Comparison of ENCODE assay signal across 8 cellular contexts in genomic region chr10:74977913-74978847, GRCh38.
A peak's percentile ranks its signal among the peaks of the same experiment; 100 is the strongest.
DNase-seq lines count a peak whose midpoint lies in the region; ATAC-seq, FAIRE-seq and TF ChIP-seq lines count a peak whose summit lies in the region.

No MANE protein-coding gene starts in this region.

- ATAC-seq in GM21360 (IDR thresholded peaks at IDR 0.05; ENCODE audit: unreplicated experiment) (peak; percentile 69), HG03442 (IDR thresholded peaks at IDR 0.05; ENCODE audit: unreplicated experiment) (peak; percentile 84), body of pancreas (no peak), Right ventricle myocardium superior (ENCODE audit: poor library complexity) (no peak)

- H4K20me1 ChIP-seq in astrocyte (ENCODE audit: insufficient read depth, low read length), result no peaks in the 10 kb centered on the region

- no peak for TF ChIP-seq CTCF in GM13976 (IDR thresholded peaks at IDR 0.05; ENCODE audit: borderline replicate concordance, control extremely low read depth, extremely low read depth, insufficient read depth, missing control alignments)
- no peak for TF ChIP-seq CTCF in astrocyte (IDR thresholded peaks at IDR 0.05; ENCODE audit: insufficient read depth, low read depth, low read length)
- TF ChIP-seq CTCF in body of pancreas (IDR thresholded peaks at IDR 0.05), result no peak

- no peak for FAIRE-seq in astrocyte (lab: Jason Lieb, UNC)

- in situ Hi-C loops in GM13976 (cut with MboI; ENCODE audit: low sequenced_read_pairs, unreplicated experiment), result no loop called here

- no peak overlapping the region for H3K4me3 ChIP-seq in astrocyte (ENCODE audit: insufficient read depth, low read depth, low read length)
- H3K4me3 ChIP-seq in body of pancreas, result no peak overlapping the region

- H3K27me3 Mint-ChIP-seq in astrocyte (ENCODE audit: low read depth, unreplicated experiment), result no peaks in the 10 kb centered on the region

- H3K4me1 ChIP-seq in astrocyte (ENCODE audit: insufficient read depth, low read length) (no peaks in the 10 kb centered on the region), body of pancreas (peaks cover 38% of the 10 kb centered on the region)

- H3K9me3 Mint-ChIP-seq in astrocyte (ENCODE audit: unreplicated experiment), result no peaks in the 10 kb centered on the region

- no peak for TF ChIP-seq POLR2A in body of pancreas (IDR thresholded peaks at IDR 0.05)

- H3K9me3 ChIP-seq in astrocyte (ENCODE audit: insufficient read depth, low read depth, low read length) (no peaks in the 10 kb centered on the region), body of pancreas (no peaks in the 10 kb centered on the region)

- WGBS in body of pancreas, 2 donors, result 60 to 65% methylated on average over 8 of the region's 8 CpGs

- intact Hi-C loops in body of pancreas (cut with DNase I), result no loop called here
- intact Hi-C loops in Right ventricle myocardium superior (cut with DNase I), result no loop called here

- peak; percentile 66 for DNase-seq in GM13976 (ENCODE audit: low spot score)
- DNase-seq in astrocyte (ENCODE audit: low read depth), result no peak
- DNase-seq in AG20443 (ENCODE audit: low spot score), result no peak
- no peak for DNase-seq in NCI-H446 (lab: John Stamatoyannopoulos, UW)
- no peak for DNase-seq in body of pancreas
- no peak for DNase-seq in Right ventricle myocardium superior

- no peak overlapping the region for H3K9ac ChIP-seq in astrocyte (ENCODE audit: low read length)

- H3K27me3 ChIP-seq in astrocyte (ENCODE audit: insufficient read depth, low read length), result no peaks in the 10 kb centered on the region
- H3K27me3 ChIP-seq in body of pancreas, result no peaks in the 10 kb centered on the region

- no peak overlapping the region for H3K4me2 ChIP-seq in astrocyte (ENCODE audit: low read length)

- peaks cover 6% of the 10 kb centered on the region for H3K36me3 Mint-ChIP-seq in astrocyte (ENCODE audit: low read depth, unreplicated experiment)

- peak overlapping the region; percentile 18 for H3K27ac Mint-ChIP-seq in astrocyte (ENCODE audit: unreplicated experiment)

- no peaks in the 10 kb centered on the region for H3K4me1 Mint-ChIP-seq in astrocyte (ENCODE audit: low read depth, unreplicated experiment)

- H3K27ac ChIP-seq in astrocyte (ENCODE audit: low read depth, low read length), result no peak overlapping the region
- no peak overlapping the region for H3K27ac ChIP-seq in body of pancreas

- no peak overlapping the region for H3K4me3 Mint-ChIP-seq in astrocyte (ENCODE audit: unreplicated experiment)

- no peaks in the 10 kb centered on the region for H3K79me2 ChIP-seq in astrocyte (ENCODE audit: insufficient read depth, low read length)

- peaks cover 16% of the 10 kb centered on the region for H3K36me3 ChIP-seq in astrocyte (ENCODE audit: insufficient read depth, low read length)
- peaks cover 0 to 8% of the 10 kb centered on the region in 2 donors for H3K36me3 ChIP-seq in body of pancreas (replicated peaks in 1 of 2; ENCODE audit: insufficient read depth in 1 of 2, low read depth in 2 of 2)

- H2AFZ ChIP-seq in astrocyte (ENCODE audit: low read depth, low read length), result no peak overlapping the region

Comparison
In these comparisons a context has a peak if more than half of its experiments do, and no peak if none do; other contexts are left out.
1. ATAC-seq: peak in GM21360 (single experiment) and HG03442 (single experiment); none in body of pancreas (single experiment) and Right ventricle myocardium superior (single experiment).